19 cellular contexts compared by ENCODE assay signal in genomic region chr2:143429932-143430331, GRCh38.
A peak's percentile ranks its signal among the peaks of the same experiment; 100 is the strongest.
DNase-seq lines count a peak whose midpoint lies in the region; ATAC-seq, FAIRE-seq and TF ChIP-seq lines count a peak whose summit lies in the region.
"Had no signal": no experiment of that assay in that cellular context is flagged by ENCODE, and none has a peak within 500 bp of the region (broad histone marks: within the 10 kb centered on the region; RNA-seq: fewer than 3 reads in every experiment).

No MANE protein-coding gene starts in this region.

- no peaks in the 10 kb centered on the region for H3K36me3 ChIP-seq in esophagus squamous epithelium
- H3K36me3 ChIP-seq: SJSA1 had no signal

- TF ChIP-seq CTCF in epithelial cell of esophagus (IDR thresholded peaks at IDR 0.05; ENCODE audit: insufficient read depth, low read depth, low read length, missing control alignments), result no peak
- no peak for TF ChIP-seq CTCF in nephron (IDR thresholded peaks at IDR 0.05; ENCODE audit: unreplicated experiment in 3 of 3)
- TF ChIP-seq CTCF in esophagus squamous epithelium (IDR thresholded peaks at IDR 0.05), result no peak

- H3K4me3 ChIP-seq in epithelial cell of esophagus (ENCODE audit: low read length) (no peak overlapping the region), esophagus squamous epithelium (no peak overlapping the region)
- H3K4me3 ChIP-seq: psoas muscle, SJSA1 had no signal

- H3K4me1 ChIP-seq in esophagus squamous epithelium, result peaks cover 0 to 40% (median 0%) of the 10 kb centered on the region in 3 donors
- H3K4me1 ChIP-seq: psoas muscle had no signal

- no peaks in the 10 kb centered on the region for H3K36me3 Mint-ChIP-seq in nephron (ENCODE audit: low read depth)
- H3K36me3 Mint-ChIP-seq: natural killer cell had no signal

- H3K4me1 Mint-ChIP-seq in nephron, result peaks cover 40% of the 10 kb centered on the region

- no peaks in the 10 kb centered on the region for H3K27me3 ChIP-seq in esophagus squamous epithelium
- H3K27me3 ChIP-seq: SJSA1 had no signal

- peak overlapping the region in 1 of 4 donors; percentile 5 for H3K27ac ChIP-seq in esophagus squamous epithelium
- H3K27ac ChIP-seq: HL-60, psoas muscle, SJSA1 had no signal

- ATAC-seq in GM21619 (IDR thresholded peaks at IDR 0.05; ENCODE audit: unreplicated experiment), result no peak
- ATAC-seq: natural killer cell, psoas muscle had no signal

- no peak for TF ChIP-seq POLR2A in esophagus squamous epithelium (IDR thresholded peaks at IDR 0.05)

- no peak for FAIRE-seq in frontal cortex (lab: Jason Lieb, UNC)

- no peaks in the 10 kb centered on the region for H3K9me3 ChIP-seq in esophagus squamous epithelium
- H3K9me3 ChIP-seq: psoas muscle, SJSA1 had no signal

- peak; percentile 59 for DNase-seq in EH (ENCODE audit: low read depth)
- peak; percentile 96 for DNase-seq in NCI-H446 treated with DMSO at 0.1 percent for 48 hours (lab: John Stamatoyannopoulos, UW)
- DNase-seq in epithelial cell of esophagus (ENCODE audit: low read depth), result peak; percentile 48
- no peak for DNase-seq in frontal cortex (ENCODE audit: low spot score in 2 of 2)
- DNase-seq in esophagus squamous epithelium (lab: John Stamatoyannopoulos, UW), result no peak
- DNase-seq in C1 segment of cervical spinal cord (lab: John Stamatoyannopoulos, UW), result no peak
- DNase-seq: activated CD4-positive, alpha-beta T cell treated with anti-CD3 and anti-CD28 coated beads for 4 hours; activated naive CD4-positive, alpha-beta T cell treated with anti-CD3 and anti-CD28 coated beads for 36 hours; DMS53; KG1; natural killer cell; NCI-H1694; NCI-H524; psoas muscle; T1000 had no signal

- peak overlapping the region; percentile 60 to 84 (median 82) for H3K27ac Mint-ChIP-seq in nephron
- H3K27ac Mint-ChIP-seq: activated naive CD4-positive, alpha-beta T cell treated with anti-CD3 and anti-CD28 coated beads for 36 hours; natural killer cell had no signal

- intact Hi-C loops in esophagus squamous epithelium (cut with DNase I), result no loop called here

- no peaks in the 10 kb centered on the region for H3K9me3 Mint-ChIP-seq in nephron
- H3K9me3 Mint-ChIP-seq: activated naive CD4-positive, alpha-beta T cell treated with anti-CD3 and anti-CD28 coated beads for 36 hours; natural killer cell had no signal

- H3K4me3 Mint-ChIP-seq in nephron, result no peak overlapping the region
- H3K4me3 Mint-ChIP-seq: activated naive CD4-positive, alpha-beta T cell treated with anti-CD3 and anti-CD28 coated beads for 36 hours; natural killer cell had no signal

- H3K27me3 Mint-ChIP-seq in nephron (ENCODE audit: low read depth), result no peaks in the 10 kb centered on the region

Comparison
In these comparisons a context has a peak if more than half of its experiments do, and no peak if none do; other contexts are left out.
1. DNase-seq: peak in EH (single experiment), NCI-H446 treated with DMSO at 0.1 percent for 48 hours (single experiment) and epithelial cell of esophagus (single experiment); none in frontal cortex (0 of 2), esophagus squamous epithelium (single experiment) and C1 segment of cervical spinal cord (0 of 14).